19 cellular contexts compared by ENCODE assay signal in the genomic region with DNA sequence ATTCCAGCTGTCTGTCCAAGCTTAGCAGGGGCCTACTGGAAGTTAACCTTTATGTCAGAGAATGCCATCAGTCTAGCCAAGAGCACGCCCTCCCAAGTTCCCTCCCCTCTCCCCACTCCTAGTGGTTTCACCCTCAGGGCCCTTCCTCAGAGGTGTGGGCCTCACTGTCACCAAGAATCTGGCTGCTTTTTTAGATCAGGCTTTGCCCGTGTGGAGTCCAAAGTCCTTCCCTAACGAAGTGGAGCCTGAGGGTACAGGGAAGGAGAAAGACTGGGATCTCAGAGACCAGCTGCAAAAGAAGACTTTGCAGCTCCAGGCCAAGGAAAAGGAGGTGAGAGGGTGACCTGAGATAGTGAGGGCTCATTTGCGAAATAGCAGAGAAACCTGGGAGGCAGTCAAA. TPM values are rescaled to one million over a fixed set of nuclear protein-coding genes. Genes with fewer than 3 reads are reported as not detected.
DNase-seq lines count a peak whose midpoint lies in the region; ATAC-seq and TF ChIP-seq lines count a peak whose summit lies in the region.
"Had no signal": no experiment of that assay in that cellular context is flagged by ENCODE, and none has a peak within 500 bp of the region (broad histone marks: within the 10 kb centered on the region; RNA-seq: fewer than 3 reads in every experiment).

No MANE protein-coding gene starts in this region.

- TF ChIP-seq CTCF in CD8-positive, alpha-beta T cell (IDR thresholded peaks at IDR 0.05) = no peak
- TF ChIP-seq CTCF in HEK293 (tag by site-specific recombination; IDR thresholded peaks at IDR 0.05) = no peak
- no peak for TF ChIP-seq CTCF in natural killer cell (IDR thresholded peaks at IDR 0.05)
- no peak for TF ChIP-seq CTCF in WTC11 (IDR thresholded peaks at IDR 0.05)
- TF ChIP-seq CTCF in heart left ventricle (IDR thresholded peaks at IDR 0.05) = no peak

- no peak overlapping the region for H3K4me3 Mint-ChIP-seq in CD8-positive, alpha-beta T cell
- H3K4me3 Mint-ChIP-seq in natural killer cell = no peak overlapping the region
- no peak overlapping the region for H3K4me3 Mint-ChIP-seq in WTC11
- H3K4me3 Mint-ChIP-seq: mesothelial cell of epicardium had no signal

- no peak overlapping the region for H3K27ac ChIP-seq in CD8-positive, alpha-beta T cell (ENCODE audit: low read depth, low read length)
- H3K27ac ChIP-seq in HEK293 (ENCODE audit: extremely low read depth, low read depth, low read length) (no peak overlapping the region), heart left ventricle (no peak overlapping the region)
- H3K27ac ChIP-seq in effector memory CD4-positive, alpha-beta T cell (ENCODE audit: insufficient read depth, low read length, poor library complexity, severe bottlenecking) = peak overlapping the region; percentile 40
- H3K27ac ChIP-seq: body of pancreas, thyroid gland had no signal

- intact Hi-C loops in CD8-positive, alpha-beta T cell (cut with DNase I, micrococcal nuclease) = loop anchor here in 1 of 2 experiments (5.0 kb wide), 1 partner anchor 33 kb away; no protein-coding TSS in a partner anchor
- intact Hi-C loops in natural killer cell (cut with micrococcal nuclease) (no loop called here), heart left ventricle (cut with DNase I) (loop anchor here in 1 of 10 donors (5.0 kb wide), 1 partner anchor 42 kb away; no protein-coding TSS in a partner anchor)

- H3K4me1 Mint-ChIP-seq in CD8-positive, alpha-beta T cell (ENCODE audit: low read depth) = peaks cover 60% of the 10 kb centered on the region
- H3K4me1 Mint-ChIP-seq in natural killer cell (peaks cover 50 to 51% of the 10 kb centered on the region in 2 donors), WTC11 (peaks cover 15% of the 10 kb centered on the region; the same call in 1 of the 2 replicates)

- DNase-seq in CD8-positive, alpha-beta T cell = no peak
- no peak for DNase-seq in effector memory CD4-positive, alpha-beta T cell
- no peak for DNase-seq in natural killer cell
- DNase-seq in Kasumi-1 (lab: John Stamatoyannopoulos, UW) = no peak
- DNase-seq in WTC11 (ENCODE audit: low spot score) = no peak
- DNase-seq in heart left ventricle = no peak
- DNase-seq: activated CD4-positive, alpha-beta T cell treated with anti-CD3 and anti-CD28 coated beads for 48 hours; activated effector memory CD4-positive, alpha-beta T cell treated with Interleukin-2 at 50 U/mL for 16 hours; BE2C; body of pancreas; DMS153; erythroblast; MV-4-11; NCI-H2029 treated with DMSO at 0.1 percent for 48 hours; stimulated activated CD4-positive, alpha-beta T cell treated with anti-CD3 and anti-CD28 coated beads, Interleukin-4, amount 100 ng/mL, for 24 hours; thyroid gland had no signal

- no peaks in the 10 kb centered on the region for H3K9me3 Mint-ChIP-seq in CD8-positive, alpha-beta T cell
- H3K9me3 Mint-ChIP-seq in natural killer cell (no peaks in the 10 kb centered on the region), WTC11 (peaks cover 6% of the 10 kb centered on the region)
- H3K9me3 Mint-ChIP-seq: mesothelial cell of epicardium had no signal

- H3K9me3 ChIP-seq in CD8-positive, alpha-beta T cell (ENCODE audit: low read length) = no peaks in the 10 kb centered on the region
- no peaks in the 10 kb centered on the region for H3K9me3 ChIP-seq in HEK293 (ENCODE audit: control insufficient read depth, insufficient read depth, low read depth, low read length)
- no peaks in the 10 kb centered on the region for H3K9me3 ChIP-seq in effector memory CD4-positive, alpha-beta T cell (ENCODE audit: control insufficient read depth, low read length)
- no peaks in the 10 kb centered on the region for H3K9me3 ChIP-seq in heart left ventricle
- H3K9me3 ChIP-seq: BE2C, body of pancreas, thyroid gland had no signal

- H3K4me3 ChIP-seq in CD8-positive, alpha-beta T cell (ENCODE audit: low read depth, low read length) = no peak overlapping the region
- no peak overlapping the region for H3K4me3 ChIP-seq in HEK293 (ENCODE audit: low read depth, low read length)
- no peak overlapping the region for H3K4me3 ChIP-seq in effector memory CD4-positive, alpha-beta T cell (ENCODE audit: insufficient read depth, low read depth, low read length, poor library complexity, severe bottlenecking)
- H3K4me3 ChIP-seq in heart left ventricle = no peak overlapping the region
- H3K4me3 ChIP-seq: body of pancreas, thyroid gland had no signal

- H3K4me1 ChIP-seq in CD8-positive, alpha-beta T cell (ENCODE audit: insufficient read depth, low read length) = peaks cover 22% of the 10 kb centered on the region
- H3K4me1 ChIP-seq in HEK293 (ENCODE audit: control insufficient read depth, insufficient read depth, low read length) (no peaks in the 10 kb centered on the region), heart left ventricle (peaks cover 4 to 20% (median 16%) of the 10 kb centered on the region in 12 donors)
- H3K4me1 ChIP-seq in effector memory CD4-positive, alpha-beta T cell (ENCODE audit: control insufficient read depth, insufficient read depth, low read length, poor library complexity, severe bottlenecking) = peaks cover 8% of the 10 kb centered on the region

- no peak for TF ChIP-seq POLR2A in heart left ventricle (IDR thresholded peaks at IDR 0.05)

- 83 to 95% (median 93%) methylated on average over 4 of the region's 4 CpGs for WGBS in heart left ventricle, 4 donors

- POLR2A ChIA-PET in CD8-positive, alpha-beta T cell (lab: Charles Lee) = interaction anchor here (1.1 to 17.3 kb wide), 2 partner anchors 8 to 21 kb away, joined by 4 to 377 read pairs; a partner anchor contains a TSS
- POLR2A ChIA-PET in HEK293 (lab: Yijun Ruan, JAX) (no interaction called here), WTC11 (lab: Charles Lee) (no interaction called here)

- peaks cover 47% of the 10 kb centered on the region for H3K36me3 ChIP-seq in CD8-positive, alpha-beta T cell (ENCODE audit: insufficient read depth, low read length)
- peaks cover 0 to 24% of the 10 kb centered on the region in 2 experiments; a peak in 1 of 3 replicates for H3K36me3 ChIP-seq in HEK293 (ENCODE audit: control insufficient read depth in 2 of 2, insufficient read depth in 1 of 2, low read length in 2 of 2)
- H3K36me3 ChIP-seq in effector memory CD4-positive, alpha-beta T cell (ENCODE audit: control insufficient read depth, insufficient read depth, low read length) = peaks cover 67% of the 10 kb centered on the region
- peaks cover 0 to 72% (median 0%) of the 10 kb centered on the region in 9 donors for H3K36me3 ChIP-seq in heart left ventricle
- H3K36me3 ChIP-seq: BE2C, thyroid gland had no signal

- H3K36me3 Mint-ChIP-seq in CD8-positive, alpha-beta T cell = peaks cover 65% of the 10 kb centered on the region
- H3K36me3 Mint-ChIP-seq in natural killer cell (peaks cover 38% of the 10 kb centered on the region), WTC11 (no peaks in the 10 kb centered on the region; the same call in 1 of the 2 replicates)

- no peaks in the 10 kb centered on the region for H3K27me3 ChIP-seq in CD8-positive, alpha-beta T cell (ENCODE audit: insufficient read depth, low read length)
- H3K27me3 ChIP-seq in effector memory CD4-positive, alpha-beta T cell (replicated peaks; ENCODE audit: control insufficient read depth, insufficient read depth, low read length, poor library complexity, severe bottlenecking) = no peaks in the 10 kb centered on the region
- H3K27me3 ChIP-seq in heart left ventricle = no peaks in the 10 kb centered on the region
- H3K27me3 ChIP-seq: BE2C, body of pancreas, thyroid gland had no signal

- H3K27me3 Mint-ChIP-seq in CD8-positive, alpha-beta T cell (ENCODE audit: low read depth) = no peaks in the 10 kb centered on the region
- H3K27me3 Mint-ChIP-seq in natural killer cell (ENCODE audit: low read depth in 2 of 2) (no peaks in the 10 kb centered on the region), WTC11 (ENCODE audit: low read depth) (no peaks in the 10 kb centered on the region)

- CTCF ChIA-PET in CD8-positive, alpha-beta T cell (lab: Charles Lee) = interaction anchor here (1.3 to 3.7 kb wide), 2 partner anchors 24 to 43 kb away, joined by 3 to 10 read pairs; a partner anchor contains a TSS
- CTCF ChIA-PET in HEK293 (lab: Yijun Ruan, JAX) (interaction anchor here (0.6 to 2.8 kb wide), 2 partner anchors 41 to 43 kb away, joined by 3 to 8 read pairs; no protein-coding TSS in a partner anchor), WTC11 (lab: Charles Lee) (no interaction called here)

- peak overlapping the region; percentile 87 for H3K27ac Mint-ChIP-seq in CD8-positive, alpha-beta T cell
- H3K27ac Mint-ChIP-seq in natural killer cell = peak overlapping the region; percentile 59 to 78
- no peak overlapping the region for H3K27ac Mint-ChIP-seq in WTC11
- H3K27ac Mint-ChIP-seq: mesothelial cell of epicardium had no signal

- ATAC-seq in CD8-positive, alpha-beta T cell = no peak
- no peak for ATAC-seq in natural killer cell
- ATAC-seq in WTC11 = no peak
- ATAC-seq in heart left ventricle = no peak
- ATAC-seq: body of pancreas had no signal

TF ChIP-seq in WTC11, 78 proteins besides CTCF, POLR2A, EP300 and RAD21 (continues in another document):
- no peak for TF ChIP-seq ELF4 (CRISPR knock-in tag; IDR thresholded peaks at IDR 0.05; ENCODE audit: low read depth)
- TF ChIP-seq ZNF317 (CRISPR knock-in tag; IDR thresholded peaks at IDR 0.05; ENCODE audit: borderline replicate concordance, low read depth) = no peak
- TF ChIP-seq NFATC4 (CRISPR knock-in tag; IDR thresholded peaks at IDR 0.05) = no peak
- no peak for TF ChIP-seq RELA (CRISPR knock-in tag; IDR thresholded peaks at IDR 0.05; ENCODE audit: borderline replicate concordance)
- TF ChIP-seq SP1 (CRISPR knock-in tag; conservative IDR thresholded peaks at IDR 0.05) = no peak
- no peak for TF ChIP-seq EMX1 (CRISPR knock-in tag; IDR thresholded peaks at IDR 0.05)
- no peak for TF ChIP-seq RORB (CRISPR knock-in tag; IDR thresholded peaks at IDR 0.05)

RNA-seq across cellular contexts. Expression of a gene that starts 4.1 kb away (rescaled TPM):
- total RNA-seq in CD8-positive, alpha-beta T cell = under 1 TPM; 0.71 to 0.75 TPM
- total RNA-seq in natural killer cell (under 1 TPM; 0.75 to 0.88 (median 0.80) TPM), WTC11 (2021) (4.1 to 4.6 TPM (median 4.4 TPM) in 3 replicates), heart left ventricle (1 to 10 TPM; 1.6 to 2.6 (median 2.4) TPM)
- polyA plus RNA-seq in heart left ventricle = 1 to 10 TPM; 1.1 to 1.3 TPM

RNA-seq across cellular contexts. Expression of a gene that starts 24.4 kb away (rescaled TPM):
- total RNA-seq in CD8-positive, alpha-beta T cell = 100 to 1,000 TPM; 209 to 230 TPM
- total RNA-seq in natural killer cell (100 to 1,000 TPM; 273 to 354 (median 287) TPM), WTC11 (2021) (0.55 to 0.74 TPM (median 0.71 TPM) in 3 replicates), heart left ventricle (10 to 100 TPM in 1 of 9 donors, 1 to 10 TPM in 2, under 1 TPM in 5, not detected in 1; 0.16 to 10.6 (median 0.91) TPM)
- polyA plus RNA-seq in heart left ventricle = under 1 TPM; 0.34 to 0.57 TPM
- total RNA-seq: NCI-H460 had no signal

RNA-seq across cellular contexts. Expression of a gene that starts 25.7 kb away (rescaled TPM):
- total RNA-seq in CD8-positive, alpha-beta T cell = 1 to 10 TPM; 2.5 to 3.4 TPM
- total RNA-seq in natural killer cell (10 to 100 TPM in 1 of 3 donors, 1 to 10 TPM in 2; 2.5 to 11.2 (median 3.8) TPM), WTC11 (2021) (16.6 to 17.9 TPM (median 17.2 TPM) in 3 replicates), heart left ventricle (10 to 100 TPM; 28.6 to 99.4 (median 52.7) TPM)
- polyA plus RNA-seq in heart left ventricle = 10 to 100 TPM in 1 of 2 donors, 1 to 10 TPM in 1; 1.5 to 22.0 TPM

RNA-seq across cellular contexts. Expression of a gene that starts 47.5 kb away (rescaled TPM):
- total RNA-seq in CD8-positive, alpha-beta T cell = 1 to 10 TPM; 7.5 to 7.9 TPM
- total RNA-seq in natural killer cell (1 to 10 TPM; 6.0 to 8.9 (median 8.3) TPM), WTC11 (2021) (4.8 to 5.5 TPM (median 5.3 TPM) in 3 replicates), heart left ventricle (1 to 10 TPM; 1.6 to 5.5 (median 3.6) TPM)
- polyA plus RNA-seq in heart left ventricle = 1 to 10 TPM in 1 of 2 donors, under 1 TPM in 1; 0.76 to 2.9 TPM

Comparison
In these comparisons a context has a peak if more than half of its experiments do, and no peak if none do; other contexts are left out.
1. RNA of a gene that starts 24.4 kb away (total RNA-seq): 273 to 354 TPM in natural killer cell and 209 to 230 TPM in CD8-positive, alpha-beta T cell; 0.16 to 10.6 TPM in heart left ventricle and 0.55 to 0.74 TPM in WTC11; every median in the first group is over 10 times any median in the second.